Comparison of ENCODE assay signal across 8 cellular contexts in the genomic region with DNA sequence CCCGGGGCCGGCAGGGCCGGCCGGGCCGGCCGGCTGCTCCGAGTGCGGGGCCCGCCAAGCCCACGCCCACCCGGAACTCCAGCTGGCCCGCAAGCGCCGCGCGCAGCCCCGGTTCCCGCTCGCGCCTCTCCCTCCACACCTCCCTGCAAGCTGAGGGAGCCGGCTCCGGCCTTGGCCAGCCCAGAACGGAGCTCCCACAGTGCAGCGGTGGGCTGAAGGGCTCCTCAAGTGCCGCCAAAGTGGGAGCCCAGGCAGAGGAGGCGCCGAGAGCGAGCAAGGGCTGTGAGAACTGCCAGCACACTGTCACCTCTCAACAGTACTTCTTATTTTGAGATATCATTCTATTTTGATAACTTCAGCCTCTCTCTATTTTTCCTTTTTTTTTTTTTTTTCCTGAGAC.
DNase-seq lines count a peak whose midpoint lies in the region; ATAC-seq and TF ChIP-seq lines count a peak whose summit lies in the region.
"Not testable (repeated sequence)": the region's sequence is repeated elsewhere in the genome, so short reads cannot be mapped to it uniquely, and the experiment has no call there.

No MANE protein-coding gene starts in this region.

- H3K4me3 Mint-ChIP-seq in CD4-positive, alpha-beta T cell: peak overlapping the region; percentile 54
- H3K4me3 Mint-ChIP-seq in activated CD4-positive, alpha-beta T cell treated with anti-CD3 and anti-CD28 coated beads, Interleukin-2, amount 10 ng/mL, durations not matched to agents 24 days and 14 days: peak overlapping the region; percentile 34
- peak overlapping the region; percentile 34 for H3K4me3 Mint-ChIP-seq in activated naive CD8-positive, alpha-beta T cell treated with anti-CD3 and anti-CD28 coated beads for 36 hours
- H3K4me3 Mint-ChIP-seq in immature natural killer cell: peak overlapping the region; percentile 34 to 64 (median 54)
- peak overlapping the region; percentile 17 for H3K4me3 Mint-ChIP-seq in natural killer cell treated with Interleukin-12 subunit alpha and Interleukin-12 subunit beta and Interleukin-15 and Interleukin-18, amount 100 ng/mL, for 72 hours
- H3K4me3 Mint-ChIP-seq in stimulated activated effector memory CD8-positive, alpha-beta T cell treated with anti-CD3 and anti-CD28 coated beads, Interleukin-12 subunit alpha, Interleukin-12 subunit beta, amount 100 ng/mL, for 72 hours: peak overlapping the region; percentile 68

- H3K27me3 Mint-ChIP-seq in CD4-positive, alpha-beta T cell; activated CD4-positive, alpha-beta T cell treated with anti-CD3 and anti-CD28 coated beads, Interleukin-2, amount 10 ng/mL, durations not matched to agents 24 days and 14 days; activated naive CD8-positive, alpha-beta T cell treated with anti-CD3 and anti-CD28 coated beads for 36 hours; immature natural killer cell (ENCODE audit: low read depth in 3 of 3); natural killer cell treated with Interleukin-12 subunit alpha and Interleukin-12 subunit beta and Interleukin-15 and Interleukin-18, amount 100 ng/mL, for 72 hours: not testable (repeated sequence)

- intact Hi-C loops in CD4-positive, alpha-beta T cell (cut with DNase I, micrococcal nuclease); activated CD4-positive, alpha-beta T cell treated with anti-CD3 and anti-CD28 coated beads, Interleukin-2, amount 10 ng/mL, durations not matched to agents 24 days and 14 days (cut with micrococcal nuclease); dorsolateral prefrontal cortex (cut with DNase I); tibial artery (cut with DNase I; ENCODE audit: low total_unique reads): not testable (repeated sequence)

- POLR2A ChIA-PET in CD4-positive, alpha-beta T cell (lab: Charles Lee): not testable (repeated sequence)

- not testable (repeated sequence) for H3K27ac Mint-ChIP-seq in CD4-positive, alpha-beta T cell; activated CD4-positive, alpha-beta T cell treated with anti-CD3 and anti-CD28 coated beads, Interleukin-2, amount 10 ng/mL, durations not matched to agents 24 days and 14 days; activated naive CD8-positive, alpha-beta T cell treated with anti-CD3 and anti-CD28 coated beads for 36 hours; immature natural killer cell; stimulated activated effector memory CD8-positive, alpha-beta T cell treated with anti-CD3 and anti-CD28 coated beads, Interleukin-12 subunit alpha, Interleukin-12 subunit beta, amount 100 ng/mL, for 72 hours
- H3K27ac Mint-ChIP-seq in natural killer cell treated with Interleukin-12 subunit alpha and Interleukin-12 subunit beta and Interleukin-15 and Interleukin-18, amount 100 ng/mL, for 72 hours: peak overlapping the region in 1 of 2 donors; percentile 29

- not testable (repeated sequence) for DNase-seq in CD4-positive, alpha-beta T cell; activated naive CD8-positive, alpha-beta T cell treated with anti-CD3 and anti-CD28 coated beads for 36 hours; dorsolateral prefrontal cortex; immature natural killer cell; natural killer cell treated with Interleukin-12 subunit alpha and Interleukin-12 subunit beta and Interleukin-15 and Interleukin-18, amount 100 ng/mL, for 72 hours (ENCODE audit: low spot score); stimulated activated effector memory CD8-positive, alpha-beta T cell treated with anti-CD3 and anti-CD28 coated beads, Interleukin-12 subunit alpha, Interleukin-12 subunit beta, amount 100 ng/mL, for 72 hours (ENCODE audit: low spot score in 2 of 2); tibial artery
- peak; percentile 49 for DNase-seq in activated CD4-positive, alpha-beta T cell treated with anti-CD3 and anti-CD28 coated beads, Interleukin-2, amount 10 ng/mL, durations not matched to agents 24 days and 14 days

- not testable (repeated sequence) for ATAC-seq in CD4-positive, alpha-beta T cell (ENCODE audit: poor library complexity); natural killer cell treated with Interleukin-12 subunit alpha and Interleukin-12 subunit beta and Interleukin-15 and Interleukin-18, amount 100 ng/mL, for 72 hours; stimulated activated effector memory CD8-positive, alpha-beta T cell treated with anti-CD3 and anti-CD28 coated beads, Interleukin-12 subunit alpha, Interleukin-12 subunit beta, amount 100 ng/mL, for 72 hours

- H3K36me3 ChIP-seq in tibial artery: not testable (repeated sequence)

- H3K27me3 ChIP-seq in CD4-positive, alpha-beta T cell (ENCODE audit: control insufficient read depth, insufficient read depth, low read length); dorsolateral prefrontal cortex; tibial artery: not testable (repeated sequence)

- not testable (repeated sequence) for TF ChIP-seq CTCF in CD4-positive, alpha-beta T cell (IDR thresholded peaks at IDR 0.05); dorsolateral prefrontal cortex (IDR thresholded peaks at IDR 0.05 in 54 of 56, conservative IDR thresholded peaks at IDR 0.05 in 2 of 56; ENCODE audit: low read depth in 1 of 56, partially characterized antibody in 56 of 56); tibial artery (IDR thresholded peaks at IDR 0.05)

- not testable (repeated sequence) for H3K9me3 ChIP-seq in CD4-positive, alpha-beta T cell (ENCODE audit: control insufficient read depth, low read length); tibial artery

- H3K4me1 ChIP-seq in tibial artery: not testable (repeated sequence)

- not testable (repeated sequence) for H3K4me1 Mint-ChIP-seq in CD4-positive, alpha-beta T cell (ENCODE audit: low read depth); immature natural killer cell; natural killer cell treated with Interleukin-12 subunit alpha and Interleukin-12 subunit beta and Interleukin-15 and Interleukin-18, amount 100 ng/mL, for 72 hours (ENCODE audit: low read depth in 2 of 2)
- peaks cover 39% of the 10 kb centered on the region for H3K4me1 Mint-ChIP-seq in activated CD4-positive, alpha-beta T cell treated with anti-CD3 and anti-CD28 coated beads, Interleukin-2, amount 10 ng/mL, durations not matched to agents 24 days and 14 days
- H3K4me1 Mint-ChIP-seq in activated naive CD8-positive, alpha-beta T cell treated with anti-CD3 and anti-CD28 coated beads for 36 hours: peaks cover 35% of the 10 kb centered on the region
- H3K4me1 Mint-ChIP-seq in stimulated activated effector memory CD8-positive, alpha-beta T cell treated with anti-CD3 and anti-CD28 coated beads, Interleukin-12 subunit alpha, Interleukin-12 subunit beta, amount 100 ng/mL, for 72 hours: peaks cover 31% of the 10 kb centered on the region

- H3K27ac ChIP-seq in CD4-positive, alpha-beta T cell (ENCODE audit: low read depth, low read length); dorsolateral prefrontal cortex; tibial artery: not testable (repeated sequence)

- H3K9me3 Mint-ChIP-seq in CD4-positive, alpha-beta T cell; activated CD4-positive, alpha-beta T cell treated with anti-CD3 and anti-CD28 coated beads, Interleukin-2, amount 10 ng/mL, durations not matched to agents 24 days and 14 days; activated naive CD8-positive, alpha-beta T cell treated with anti-CD3 and anti-CD28 coated beads for 36 hours; immature natural killer cell; natural killer cell treated with Interleukin-12 subunit alpha and Interleukin-12 subunit beta and Interleukin-15 and Interleukin-18, amount 100 ng/mL, for 72 hours; stimulated activated effector memory CD8-positive, alpha-beta T cell treated with anti-CD3 and anti-CD28 coated beads, Interleukin-12 subunit alpha, Interleukin-12 subunit beta, amount 100 ng/mL, for 72 hours: not testable (repeated sequence)

- H3K4me3 ChIP-seq in dorsolateral prefrontal cortex (peak overlapping the region in 36 of 59 donors; percentile 3 to 52 (median 30)), tibial artery (peak overlapping the region; percentile 33 to 44)

- H3K36me3 Mint-ChIP-seq in CD4-positive, alpha-beta T cell (ENCODE audit: low read depth); activated CD4-positive, alpha-beta T cell treated with anti-CD3 and anti-CD28 coated beads, Interleukin-2, amount 10 ng/mL, durations not matched to agents 24 days and 14 days (ENCODE audit: low read depth); activated naive CD8-positive, alpha-beta T cell treated with anti-CD3 and anti-CD28 coated beads for 36 hours; immature natural killer cell; natural killer cell treated with Interleukin-12 subunit alpha and Interleukin-12 subunit beta and Interleukin-15 and Interleukin-18, amount 100 ng/mL, for 72 hours; stimulated activated effector memory CD8-positive, alpha-beta T cell treated with anti-CD3 and anti-CD28 coated beads, Interleukin-12 subunit alpha, Interleukin-12 subunit beta, amount 100 ng/mL, for 72 hours: not testable (repeated sequence)

- CTCF ChIA-PET in CD4-positive, alpha-beta T cell (lab: Charles Lee): not testable (repeated sequence)

Comparison
In these comparisons a context has a peak if more than half of its experiments do, and no peak if none do; other contexts are left out.
1. H3K4me3 Mint-ChIP-seq: peak in every context shown above with its lines; median percentile 68 in stimulated activated effector memory CD8-positive, alpha-beta T cell treated with anti-CD3 and anti-CD28 coated beads, Interleukin-12 subunit alpha, Interleukin-12 subunit beta, amount 100 ng/mL, for 72 hours; 54 in CD4-positive, alpha-beta T cell; 54 in immature natural killer cell; 34 in activated CD4-positive, alpha-beta T cell treated with anti-CD3 and anti-CD28 coated beads, Interleukin-2, amount 10 ng/mL, durations not matched to agents 24 days and 14 days; 34 in activated naive CD8-positive, alpha-beta T cell treated with anti-CD3 and anti-CD28 coated beads for 36 hours; 17 in natural killer cell treated with Interleukin-12 subunit alpha and Interleukin-12 subunit beta and Interleukin-15 and Interleukin-18, amount 100 ng/mL, for 72 hours.